7 cellular contexts compared by ENCODE assay signal in genomic region chr13:21410453-21410852, GRCh38. TPM values are rescaled to one million over a fixed set of nuclear protein-coding genes. Genes with fewer than 3 reads are reported as not detected.
DNase-seq lines count a peak whose midpoint lies in the region; TF ChIP-seq lines count a peak whose summit lies in the region.
"Not testable (repeated sequence)": the region's sequence is repeated elsewhere in the genome, so short reads cannot be mapped to it uniquely, and the experiment has no call there.

No MANE protein-coding gene starts in this region.

- H3K36me3 ChIP-seq in HUES64 (ENCODE audit: insufficient read depth, low read length) (peaks cover 50% of the 10 kb centered on the region), SJSA1 (peaks cover 36% of the 10 kb centered on the region), endodermal cell (ENCODE audit: control insufficient read depth, insufficient read depth, low read length) (peaks cover 56% of the 10 kb centered on the region), iPS-20b (ENCODE audit: insufficient read depth, low read depth, low read length) (peaks cover 23% of the 10 kb centered on the region), mesodermal cell (ENCODE audit: control insufficient read depth, insufficient read depth, low read length) (peaks cover 42% of the 10 kb centered on the region)

- not testable (repeated sequence) for H3K4me3 ChIP-seq in HUES64 (ENCODE audit: low read length); SJSA1; endodermal cell (ENCODE audit: low read length); iPS-20b (ENCODE audit: low read length); mesodermal cell (ENCODE audit: extremely low read depth, insufficient read depth, low read length, poor library complexity, severe bottlenecking)

- H3K9me3 Mint-ChIP-seq in endodermal cell = peaks cover 34% of the 10 kb centered on the region

- H3K9ac ChIP-seq in HUES64 (ENCODE audit: low read depth, low read length); endodermal cell (ENCODE audit: extremely low read depth, low read length, poor library complexity, severe bottlenecking): not testable (repeated sequence)
- H3K9ac ChIP-seq in iPS-20b (ENCODE audit: low read depth, low read length) = peak overlapping the region; percentile 56; the same call in 1 of the 2 replicates

- not testable (repeated sequence) for H3K4me3 Mint-ChIP-seq in endodermal cell

- DNase-seq in EL (peak; percentile 39), SJSA1 (ENCODE audit: low read depth in 1 of 2, low spot score in 2 of 2) (peak; percentile 46 to 73), astrocyte of the hippocampus (ENCODE audit: low read depth, low spot score) (peak; percentile 49), endodermal cell (peak; percentile 71)

- not testable (repeated sequence) for H3K4me1 ChIP-seq in HUES64 (ENCODE audit: insufficient read depth, low read length); endodermal cell (ENCODE audit: control insufficient read depth, insufficient read depth, low read length)
- H3K4me1 ChIP-seq in SJSA1 (replicated peaks) (peaks cover 17% of the 10 kb centered on the region), iPS-20b (ENCODE audit: insufficient read depth, low read length) (peaks cover 17% of the 10 kb centered on the region; the same call in 1 of the 2 replicates), mesodermal cell (ENCODE audit: control insufficient read depth, insufficient read depth, low read length, poor library complexity, severe bottlenecking) (peaks cover 12% of the 10 kb centered on the region)

- H3K9me3 ChIP-seq in HUES64 (ENCODE audit: insufficient read depth, low read depth, low read length); SJSA1 (replicated peaks); iPS-20b (ENCODE audit: insufficient read depth, low read depth, low read length); mesodermal cell (ENCODE audit: control insufficient read depth, low read length): not testable (repeated sequence)
- peaks cover 31% of the 10 kb centered on the region for H3K9me3 ChIP-seq in endodermal cell (ENCODE audit: control insufficient read depth, low read length)

- 57% methylated on average over 1 of the region's 2 CpGs for WGBS in HUES64
- 62% methylated on average over 1 of the region's 2 CpGs; no CpG with 5 or more reads in 1 of the 2 experiments for WGBS in endodermal cell (ENCODE audit: insufficient coverage in 1 of 2, insufficient read length in 1 of 2), 2 experiments
- no CpG with 5 or more reads among the region's 2 CpGs for WGBS in mesodermal cell (ENCODE audit: insufficient coverage in 2 of 2), 2 experiments

- not testable (repeated sequence) for H3K27me3 Mint-ChIP-seq in endodermal cell (ENCODE audit: insufficient read depth)

- H3K27me3 ChIP-seq in HUES64 (ENCODE audit: insufficient read depth, low read length); SJSA1 (replicated peaks); endodermal cell (ENCODE audit: control insufficient read depth, insufficient read depth, low read length, poor library complexity, severe bottlenecking); iPS-20b (ENCODE audit: insufficient read depth, low read length): not testable (repeated sequence)

- H3K4me1 Mint-ChIP-seq in endodermal cell = peaks cover 16% of the 10 kb centered on the region

- peaks cover 88% of the 10 kb centered on the region for H3K36me3 Mint-ChIP-seq in endodermal cell (ENCODE audit: low read depth)

- peak overlapping the region; percentile 44 for H3K27ac Mint-ChIP-seq in endodermal cell

- TF ChIP-seq CTCF in endodermal cell (conservative IDR thresholded peaks at IDR 0.05) = not testable (repeated sequence)

- H3K27ac ChIP-seq in HUES64 (ENCODE audit: low read depth, low read length) (peak overlapping the region; percentile 62; the same call in 1 of the 2 replicates), iPS-20b (ENCODE audit: low read length) (peak overlapping the region; percentile 77), mesodermal cell (ENCODE audit: low read depth, low read length, severe bottlenecking) (peak overlapping the region; percentile 45)
- H3K27ac ChIP-seq in SJSA1; endodermal cell (ENCODE audit: low read depth, low read length): not testable (repeated sequence)

RNA-seq across cellular contexts. Expression of gene ZDHHC20, which starts 48.6 kb away (rescaled TPM):
- polyA plus RNA-seq in HUES64 (2013, experiment 1 of 2) = 61.2 TPM
- 50.1 TPM for polyA plus RNA-seq in HUES64 (2013, experiment 2 of 2)
- 44.5 and 67.6 TPM in 2 replicates for total RNA-seq in SJSA1 (2014; rRNA removed; shearing (Covaris generic))
- 10 to 100 TPM; 85.2 to 94.1 TPM for total RNA-seq in endodermal cell
- 59.2 TPM for polyA plus RNA-seq in endodermal cell (2013, experiment 1 of 2)
- polyA plus RNA-seq in endodermal cell (2013, experiment 2 of 2) = 61.1 TPM
- 58.8 TPM for polyA plus RNA-seq in mesodermal cell (2013, experiment 1 of 2)
- 63.6 TPM for polyA plus RNA-seq in mesodermal cell (2013, experiment 2 of 2)
